ENCODE assay signal across 9 cellular contexts in the genomic region with DNA sequence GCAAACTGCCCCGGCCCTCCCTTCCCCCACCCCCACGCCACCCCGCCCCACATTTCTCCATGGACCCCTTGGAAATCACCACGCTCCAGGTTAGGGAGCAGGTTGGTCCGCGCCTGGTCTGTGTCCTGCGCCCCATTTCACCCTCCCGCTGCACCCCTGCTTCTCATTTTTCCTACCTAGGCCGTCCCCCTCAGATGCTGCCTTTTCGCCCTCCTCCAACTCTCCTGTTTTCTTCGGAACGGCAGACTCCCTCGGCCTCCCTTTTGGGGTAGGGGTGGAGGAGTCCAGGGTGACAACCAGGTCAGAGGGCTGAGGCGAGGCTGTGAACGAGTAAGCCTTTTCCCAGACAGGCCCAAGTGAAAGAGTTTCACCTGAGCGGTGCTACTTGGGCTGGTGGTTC. TPM values are rescaled to one million over a fixed set of nuclear protein-coding genes. Genes with fewer than 3 reads are reported as not detected.
DNase-seq lines count a peak whose midpoint lies in the region; ATAC-seq and TF ChIP-seq lines count a peak whose summit lies in the region.
"Had no signal": no experiment of that assay in that cellular context is flagged by ENCODE, and none has a peak within 500 bp of the region (broad histone marks: within the 10 kb centered on the region; RNA-seq: fewer than 3 reads in every experiment).

No MANE protein-coding gene starts in this region.

- intact Hi-C loops in Right ventricle myocardium inferior (cut with DNase I) (no loop called here), left ventricle myocardium superior (cut with micrococcal nuclease) (no loop called here)

- H3K36me3 ChIP-seq in thoracic aorta: no peaks in the 10 kb centered on the region
- H3K36me3 ChIP-seq: BE2C had no signal

- H3K27ac ChIP-seq in thoracic aorta: no peak overlapping the region

- H3K4me3 ChIP-seq in thoracic aorta: peak overlapping the region; percentile 78

- no peak for ATAC-seq in Right ventricle myocardium inferior
- no peak for ATAC-seq in left ventricle myocardium superior
- no peak for ATAC-seq in memory B cell (ENCODE audit: low read depth)
- ATAC-seq in thoracic aorta (ENCODE audit: insufficient number of reproducible peaks, low FRiP score, low read depth): no peak
- ATAC-seq in GM19324 (IDR thresholded peaks at IDR 0.05; ENCODE audit: low FRiP score, unreplicated experiment): no peak
- ATAC-seq in GM18861 (IDR thresholded peaks at IDR 0.05; ENCODE audit: unreplicated experiment): no peak

- H3K36me3 Mint-ChIP-seq in brain (no peaks in the 10 kb centered on the region), memory B cell (no peaks in the 10 kb centered on the region)

- TF ChIP-seq CTCF in brain (conservative IDR thresholded peaks at IDR 0.05) (no peak), thoracic aorta (IDR thresholded peaks at IDR 0.05) (no peak)

- peaks cover 0 to 15% of the 10 kb centered on the region in 2 donors for H3K4me1 ChIP-seq in thoracic aorta (ENCODE audit: control insufficient read depth in 1 of 2, low read depth in 2 of 2)
- H3K4me1 ChIP-seq: BE2C had no signal

- H3K27ac Mint-ChIP-seq in brain: peak overlapping the region in 3 of 5 experiments; percentile 42 to 79 (median 77)
- no peak overlapping the region for H3K27ac Mint-ChIP-seq in memory B cell

- no peaks in the 10 kb centered on the region for H3K9me3 ChIP-seq in thoracic aorta
- H3K9me3 ChIP-seq: BE2C had no signal

- peaks cover 12% of the 10 kb centered on the region for H3K27me3 ChIP-seq in thoracic aorta (replicated peaks; ENCODE audit: insufficient read depth)

- H3K9me3 Mint-ChIP-seq in brain (no peaks in the 10 kb centered on the region), memory B cell (no peaks in the 10 kb centered on the region)

- H3K4me3 Mint-ChIP-seq in brain: peak overlapping the region; percentile 80 to 85 (median 82)
- H3K4me3 Mint-ChIP-seq in memory B cell: peak overlapping the region; percentile 55

- DNase-seq in Right ventricle myocardium inferior (ENCODE audit: missing footprints): peak; percentile 13
- DNase-seq in left ventricle myocardium superior: no peak
- DNase-seq in memory B cell (ENCODE audit: low spot score in 2 of 2): no peak
- no peak for DNase-seq in thoracic aorta (ENCODE audit: low spot score)
- no peak for DNase-seq in RKO (ENCODE audit: low spot score)
- DNase-seq: BE2C had no signal

- H3K4me1 Mint-ChIP-seq in brain (peaks cover 70% of the 10 kb centered on the region), memory B cell (peaks cover 6% of the 10 kb centered on the region)

- H3K27me3 Mint-ChIP-seq in brain (peaks cover 73% of the 10 kb centered on the region), memory B cell (peaks cover 36% of the 10 kb centered on the region)

RNA-seq across cellular contexts. Expression of gene SCN4B, which starts 0.9 kb away (rescaled TPM):
- total RNA-seq in Right ventricle myocardium inferior: 12.6 TPM
- 11.0 TPM for total RNA-seq in left ventricle myocardium superior
- polyA plus RNA-seq in brain (ENCODE audit: insufficient read depth, low read depth, low replicate concordance): 9.7 TPM
- total RNA-seq in thoracic aorta: 1 to 10 TPM; 2.0 to 2.4 TPM

RNA-seq across cellular contexts. Expression of gene SCN2B, which starts 22.9 kb away (rescaled TPM):
- 18.3 TPM for total RNA-seq in Right ventricle myocardium inferior
- 19.6 TPM for total RNA-seq in left ventricle myocardium superior
- 9.0 TPM for polyA plus RNA-seq in brain (ENCODE audit: insufficient read depth, low read depth, low replicate concordance)
- under 1 TPM in 1 of 2 donors, not detected in 1; 0.07 TPM for total RNA-seq in thoracic aorta

Comparison
In these comparisons a context has a peak if more than half of its experiments do, and no peak if none do; other contexts are left out.
1. RNA of gene SCN2B, which starts 22.9 kb away (total RNA-seq): 19.6 TPM in left ventricle myocardium superior (single experiment) and 18.3 TPM in Right ventricle myocardium inferior (single experiment); 0.07 TPM in thoracic aorta; every median in the first group is over 10 times any median in the second.